Comparison of ENCODE assay signal across 38 cellular contexts in genomic region chr2:110146183-110146944, GRCh38. TPM values are rescaled to one million over a fixed set of nuclear protein-coding genes. Genes with fewer than 3 reads are reported as not detected.
"Had no signal": no experiment of that assay in that cellular context is flagged by ENCODE, and none has a peak within 500 bp of the region (broad histone marks: within the 10 kb centered on the region; RNA-seq: fewer than 3 reads in every experiment).

No MANE protein-coding gene starts in this region.

- ATAC-seq: activated CD8-positive, alpha-beta memory T cell treated with anti-CD3 and anti-CD28 coated beads, Interleukin-2, amount 10 ng/mL, durations not matched to agents 7 days and 5 days; PC-3; Right ventricle myocardium inferior; SK-N-SH treated with all-trans-retinoic acid at 6 μM for 48 hours; T-cell had no signal

- H3K4me1 Mint-ChIP-seq: activated naive CD8-positive, alpha-beta T cell treated with anti-CD3 and anti-CD28 coated beads, Interleukin-2, amount 10 ng/mL, durations not matched to agents 7 days and 5 days; central memory CD8-positive, alpha-beta T cell; T-cell had no signal

- H3K27ac Mint-ChIP-seq: activated CD4-positive, alpha-beta memory T cell treated with anti-CD3 and anti-CD28 coated beads, Interleukin-2, amount 10 ng/mL, durations not matched to agents 7 days and 5 days; activated CD8-positive, alpha-beta memory T cell treated with anti-CD3 and anti-CD28 coated beads, Interleukin-2, amount 10 ng/mL, durations not matched to agents 7 days and 5 days; activated naive CD8-positive, alpha-beta T cell treated with anti-CD3 and anti-CD28 coated beads, Interleukin-2, amount 10 ng/mL, durations not matched to agents 7 days and 5 days; T-cell had no signal

- H3K9me3 ChIP-seq: ascending aorta, MG63 had no signal

- H3K4me3 Mint-ChIP-seq: activated CD4-positive, alpha-beta memory T cell treated with anti-CD3 and anti-CD28 coated beads, Interleukin-2, amount 10 ng/mL, durations not matched to agents 7 days and 5 days; activated CD8-positive, alpha-beta memory T cell treated with anti-CD3 and anti-CD28 coated beads, Interleukin-2, amount 10 ng/mL, durations not matched to agents 7 days and 5 days; activated naive CD4-positive, alpha-beta T cell treated with anti-CD3 and anti-CD28 coated beads, Interleukin-2, amount 50 U/mL, for 24 hours; activated naive CD8-positive, alpha-beta T cell treated with anti-CD3 and anti-CD28 coated beads, Interleukin-2, amount 10 ng/mL, durations not matched to agents 7 days and 5 days; central memory CD8-positive, alpha-beta T cell; T-cell had no signal

- H3K36me3 ChIP-seq: ascending aorta, cardiac muscle cell, MG63 had no signal

- H3K36me3 Mint-ChIP-seq: activated CD8-positive, alpha-beta memory T cell treated with anti-CD3 and anti-CD28 coated beads, Interleukin-2, amount 10 ng/mL, durations not matched to agents 7 days and 5 days; activated naive CD4-positive, alpha-beta T cell treated with anti-CD3 and anti-CD28 coated beads, Interleukin-2, amount 50 U/mL, for 24 hours; activated naive CD8-positive, alpha-beta T cell treated with anti-CD3 and anti-CD28 coated beads, Interleukin-2, amount 10 ng/mL, durations not matched to agents 7 days and 5 days; T-cell had no signal

- FAIRE-seq: RCC 7860 had no signal

- H3K9me3 Mint-ChIP-seq: activated naive CD4-positive, alpha-beta T cell treated with anti-CD3 and anti-CD28 coated beads, Interleukin-2, amount 50 U/mL, for 24 hours had no signal

- H3K27ac ChIP-seq: ascending aorta, cardiac muscle cell, RWPE1, VCaP had no signal

- H3K27me3 ChIP-seq: ascending aorta, cardiac muscle cell, MG63 had no signal

- H3K27me3 Mint-ChIP-seq: activated CD8-positive, alpha-beta memory T cell treated with anti-CD3 and anti-CD28 coated beads, Interleukin-2, amount 10 ng/mL, durations not matched to agents 7 days and 5 days; activated naive CD4-positive, alpha-beta T cell treated with anti-CD3 and anti-CD28 coated beads, Interleukin-2, amount 50 U/mL, for 24 hours had no signal

- DNase-seq: activated CD4-positive, alpha-beta memory T cell treated with anti-CD3 and anti-CD28 coated beads, Interleukin-2, amount 10 ng/mL, durations not matched to agents 7 days and 5 days; activated CD4-positive, alpha-beta T cell treated with anti-CD3 and anti-CD28 coated beads for 1 hour; activated CD4-positive, alpha-beta T cell treated with anti-CD3 and anti-CD28 coated beads, Interleukin-2, amount 50 U/mL, for 1 hour; activated CD4-positive, CD25-positive, alpha-beta regulatory T cell; activated CD8-positive, alpha-beta memory T cell treated with anti-CD3 and anti-CD28 coated beads for 24 hours; activated CD8-positive, alpha-beta memory T cell treated with anti-CD3 and anti-CD28 coated beads, Interleukin-2, amount 10 ng/mL, durations not matched to agents 7 days and 5 days; activated CD8-positive, alpha-beta memory T cell treated with anti-CD3 and anti-CD28 coated beads, Interleukin-2, amount 50 U/mL, for 48 hours; activated effector memory CD4-positive, alpha-beta T cell treated with Interleukin-2 at 50 U/mL for 16 hours; activated naive CD8-positive, alpha-beta T cell treated with anti-CD3 and anti-CD28 coated beads, Interleukin-2, amount 10 ng/mL, durations not matched to agents 7 days and 5 days; amygdala; Kasumi-1; KG1; MG63; NCI-H1048; NCI-H1105 treated with DMSO at 0.1 percent for 48 hours; NCI-H1436; NCI-H1694 treated with DMSO at 0.1 percent for 48 hours; NCI-H2029; NCI-H2171; NCI-H510A; NCI-H526; NCI-H748 treated with DMSO at 0.1 percent for 48 hours; NK-92 treated with Interleukin-12 subunit alpha and Interleukin-12 subunit beta, amount 100 ng/mL, for 24 hours; PC-3; SIG-M5; T-cell; T-helper 2 cell; T-helper 9 cell had no signal

- H3K4me3 ChIP-seq: ascending aorta, cardiac muscle cell, MG63 had no signal

RNA-seq across cellular contexts. Expression of gene MALL, which starts 30.7 kb away (rescaled TPM):
- total RNA-seq: activated CD4-positive, alpha-beta memory T cell treated with anti-CD3 and anti-CD28 coated beads, Interleukin-2, amount 10 ng/mL, durations not matched to agents 7 days and 5 days; activated CD8-positive, alpha-beta memory T cell treated with anti-CD3 and anti-CD28 coated beads, Interleukin-2, amount 10 ng/mL, durations not matched to agents 7 days and 5 days; activated naive CD8-positive, alpha-beta T cell treated with anti-CD3 and anti-CD28 coated beads, Interleukin-2, amount 10 ng/mL, durations not matched to agents 7 days and 5 days; SK-MEL-5 had no signal
- polyA plus RNA-seq: cardiac muscle cell had no signal
